Comparison of ENCODE assay signal across 25 cellular contexts in genomic region chr3:70249509-70250160, GRCh38.
DNase-seq lines count a peak whose midpoint lies in the region; ATAC-seq, FAIRE-seq and TF ChIP-seq lines count a peak whose summit lies in the region.
"Had no signal": no experiment of that assay in that cellular context is flagged by ENCODE, and none has a peak within 500 bp of the region (broad histone marks: within the 10 kb centered on the region; RNA-seq: fewer than 3 reads in every experiment).

No MANE protein-coding gene starts in this region.

- H2BK12ac ChIP-seq in trophoblast cell (ENCODE audit: low read length), result no peak overlapping the region

- H4K8ac ChIP-seq in trophoblast cell (ENCODE audit: low read depth, low read length), result no peak overlapping the region

- no peaks in the 10 kb centered on the region for H3K9me3 Mint-ChIP-seq in activated CD4-positive, alpha-beta T cell treated with anti-CD3 and anti-CD28 coated beads, Interleukin-2, amount 10 ng/mL, durations not matched to agents 7 days and 5 days

- H3K9me3 ChIP-seq in mammary epithelial cell (replicated peaks; ENCODE audit: insufficient read depth, low read length), result no peaks in the 10 kb centered on the region
- H3K9me3 ChIP-seq in trophoblast cell (ENCODE audit: insufficient read depth, low read depth, low read length), result no peaks in the 10 kb centered on the region
- H3K9me3 ChIP-seq: body of pancreas, neutrophil, right atrium auricular region, thyroid gland had no signal

- H3K4me1 ChIP-seq in mammary epithelial cell (ENCODE audit: insufficient read depth, low read length) (no peaks in the 10 kb centered on the region), trophoblast cell (ENCODE audit: control insufficient read depth in 1 of 2, insufficient read depth in 2 of 2, low read length in 2 of 2) (no peaks in the 10 kb centered on the region)
- H3K4me1 ChIP-seq: body of pancreas, right atrium auricular region, thyroid gland had no signal

- DNase-seq in AG09309 (ENCODE audit: low read depth), result peak; percentile 21
- peak; percentile 85 for DNase-seq in HT1080 (ENCODE audit: low read depth)
- DNase-seq in bronchial epithelial cell (ENCODE audit: low read depth), result peak; percentile 17
- DNase-seq in kidney tubule cell (ENCODE audit: low spot score), result peak; percentile 40
- DNase-seq in mammary epithelial cell, result no peak
- no peak for DNase-seq in activated CD4-positive, alpha-beta T cell treated with anti-CD3 and anti-CD28 coated beads, Interleukin-2, amount 10 ng/mL, durations not matched to agents 7 days and 5 days
- no peak for DNase-seq in trophoblast cell
- DNase-seq: activated CD8-positive, alpha-beta T cell treated with anti-CD3 and anti-CD28 coated beads, Interleukin-2, amount 10 ng/mL, durations not matched to agents 7 days and 5 days; activated naive CD4-positive, alpha-beta T cell treated with anti-CD3 and anti-CD28 coated beads for 36 hours; activated T-cell treated with anti-CD3 and anti-CD28 coated beads, Interleukin-2, amount 50 U/mL, for 24 hours; AML-193; body of pancreas; DND-41; dorsolateral prefrontal cortex; NCI-H1092; NCI-H2107; NCI-H526 treated with DMSO at 0.1 percent for 48 hours; PC-9; T-helper 9 cell; thyroid gland had no signal

- no peak overlapping the region for H2BK5ac ChIP-seq in trophoblast cell (ENCODE audit: low read depth, low read length, poor library complexity)

- no TSS peak for BruUV-seq in mammary epithelial cell (replicated peaks; lab: Mats Ljungman, UMichigan)

- H3K36me3 Mint-ChIP-seq in activated CD4-positive, alpha-beta T cell treated with anti-CD3 and anti-CD28 coated beads, Interleukin-2, amount 10 ng/mL, durations not matched to agents 7 days and 5 days (ENCODE audit: low read depth), result no peaks in the 10 kb centered on the region

- 87% methylated on average over 6 of the region's 7 CpGs for WGBS in mammary epithelial cell (ENCODE audit: low coverage, missing lambda C conversion rate)
- WGBS in trophoblast cell (ENCODE audit: extremely low coverage, insufficient coverage, insufficient read length), result no CpG with 5 or more reads among the region's 7 CpGs

- TF ChIP-seq CTCF in AG09309 (IDR thresholded peaks at IDR 0.05; ENCODE audit: control insufficient read depth, insufficient read depth, low read depth, low read length, missing control alignments) (no peak), bronchial epithelial cell (IDR thresholded peaks at IDR 0.05; ENCODE audit: insufficient read depth, low read length, severe bottlenecking) (no peak), mammary epithelial cell (conservative IDR thresholded peaks at IDR 0.05 in 1 of 2, IDR thresholded peaks at IDR 0.05 in 1 of 2; ENCODE audit: extremely low read depth in 1 of 2, insufficient read depth in 1 of 2, low read depth in 1 of 2, low read length in 2 of 2) (no peak)

- H3K27me3 ChIP-seq in bronchial epithelial cell (ENCODE audit: control insufficient read depth, insufficient read depth, low read length) (no peaks in the 10 kb centered on the region), mammary epithelial cell (ENCODE audit: insufficient read depth, low read length) (no peaks in the 10 kb centered on the region), trophoblast cell (ENCODE audit: insufficient read depth, low read length) (no peaks in the 10 kb centered on the region)
- H3K27me3 ChIP-seq: body of pancreas, neutrophil, right atrium auricular region, thyroid gland had no signal

- intact Hi-C loops in mammary epithelial cell (cut with micrococcal nuclease), result no loop called here

- CTCF ChIA-PET in mammary epithelial cell (lab: Charles Lee; ENCODE audit: low non-redundant PET), result no interaction called here
- CTCF ChIA-PET in activated CD4-positive, alpha-beta T cell treated with anti-CD3 and anti-CD28 coated beads, Interleukin-2, amount 10 ng/mL, durations not matched to agents 7 days and 5 days (lab: Charles Lee), result interaction anchor here (0.7 kb wide), 1 partner anchor 10 kb away, joined by 7 read pairs; no protein-coding TSS in a partner anchor

- no peak overlapping the region for H3K23ac ChIP-seq in trophoblast cell (ENCODE audit: low read length)

- no peak overlapping the region for H3K4me3 ChIP-seq in AG09309 (ENCODE audit: control insufficient read depth, low read depth, low read length)
- H3K4me3 ChIP-seq in bronchial epithelial cell (ENCODE audit: low read depth, low read length), result no peak overlapping the region
- H3K4me3 ChIP-seq in mammary epithelial cell (replicated peaks in 1 of 3; ENCODE audit: insufficient read depth in 1 of 3, low read depth in 2 of 3, low read length in 3 of 3), result no peak overlapping the region
- H3K4me3 ChIP-seq in trophoblast cell (ENCODE audit: low read depth, low read length), result no peak overlapping the region
- H3K4me3 ChIP-seq: body of pancreas, dorsolateral prefrontal cortex, PC-9, right atrium auricular region, SK-N-MC, thyroid gland had no signal

- H3K9ac ChIP-seq in mammary epithelial cell (ENCODE audit: insufficient read depth, low read length) (no peak overlapping the region), trophoblast cell (ENCODE audit: low read length) (no peak overlapping the region)

- H3K79me2 ChIP-seq in mammary epithelial cell (ENCODE audit: insufficient read depth, low read length) (no peaks in the 10 kb centered on the region), trophoblast cell (ENCODE audit: control insufficient read depth, insufficient read depth, low read length, poor library complexity) (no peaks in the 10 kb centered on the region)

- H4K12ac ChIP-seq in trophoblast cell (ENCODE audit: low read depth, low read length), result no peak overlapping the region

- no peak overlapping the region for H2BK120ac ChIP-seq in trophoblast cell (ENCODE audit: insufficient read depth, low read length, poor library complexity)

- H3K4me1 Mint-ChIP-seq in activated CD4-positive, alpha-beta T cell treated with anti-CD3 and anti-CD28 coated beads, Interleukin-2, amount 10 ng/mL, durations not matched to agents 7 days and 5 days, result no peaks in the 10 kb centered on the region

- no peak for FAIRE-seq in bronchial epithelial cell (lab: Jason Lieb, UNC)
- FAIRE-seq: GM18507 had no signal

- no peak overlapping the region for H3K14ac ChIP-seq in trophoblast cell (ENCODE audit: low read length)

- in situ Hi-C loops in mammary epithelial cell (cut with MboI; ENCODE audit: low sequenced_read_pairs in 2 of 2), result no loop called here

- no peaks in the 10 kb centered on the region for H3K79me1 ChIP-seq in trophoblast cell (ENCODE audit: low read length)

- ATAC-seq in HG03565 (IDR thresholded peaks at IDR 0.05; ENCODE audit: unreplicated experiment), result no peak
- ATAC-seq: activated CD8-positive, alpha-beta T cell treated with anti-CD3 and anti-CD28 coated beads, Interleukin-2, amount 10 ng/mL, durations not matched to agents 7 days and 5 days; body of pancreas had no signal

- H4K91ac ChIP-seq in trophoblast cell (ENCODE audit: low read depth, low read length), result no peak overlapping the region

- no peak overlapping the region for H2AK5ac ChIP-seq in trophoblast cell (ENCODE audit: low read length)

- POLR2A ChIA-PET in activated CD4-positive, alpha-beta T cell treated with anti-CD3 and anti-CD28 coated beads, Interleukin-2, amount 10 ng/mL, durations not matched to agents 7 days and 5 days (lab: Charles Lee), result no interaction called here

- no peak overlapping the region for H3K4ac ChIP-seq in trophoblast cell (ENCODE audit: low read depth, low read length)

- H3K27ac Mint-ChIP-seq in activated CD4-positive, alpha-beta T cell treated with anti-CD3 and anti-CD28 coated beads, Interleukin-2, amount 10 ng/mL, durations not matched to agents 7 days and 5 days, result no peak overlapping the region
- H3K27ac Mint-ChIP-seq: activated CD8-positive, alpha-beta T cell treated with anti-CD3 and anti-CD28 coated beads, Interleukin-2, amount 10 ng/mL, durations not matched to agents 7 days and 5 days; activated naive CD4-positive, alpha-beta T cell treated with anti-CD3 and anti-CD28 coated beads for 36 hours; activated T-cell treated with anti-CD3 and anti-CD28 coated beads, Interleukin-2, amount 50 U/mL, for 24 hours had no signal

- dilution Hi-C loops in mammary epithelial cell (cut with HindIII; ENCODE audit: low sequenced_read_pairs), result no loop called here

- H3K27me3 Mint-ChIP-seq in activated CD4-positive, alpha-beta T cell treated with anti-CD3 and anti-CD28 coated beads, Interleukin-2, amount 10 ng/mL, durations not matched to agents 7 days and 5 days, result peaks cover 2% of the 10 kb centered on the region

- no peak overlapping the region for H3K18ac ChIP-seq in trophoblast cell (ENCODE audit: low read length)

- no peaks in the 10 kb centered on the region for H4K20me1 ChIP-seq in mammary epithelial cell (ENCODE audit: insufficient read depth, low read length)

- H3K4me3 Mint-ChIP-seq in activated CD4-positive, alpha-beta T cell treated with anti-CD3 and anti-CD28 coated beads, Interleukin-2, amount 10 ng/mL, durations not matched to agents 7 days and 5 days, result no peak overlapping the region
- H3K4me3 Mint-ChIP-seq: activated CD8-positive, alpha-beta T cell treated with anti-CD3 and anti-CD28 coated beads, Interleukin-2, amount 10 ng/mL, durations not matched to agents 7 days and 5 days; activated naive CD4-positive, alpha-beta T cell treated with anti-CD3 and anti-CD28 coated beads for 36 hours; activated T-cell treated with anti-CD3 and anti-CD28 coated beads, Interleukin-2, amount 50 U/mL, for 24 hours had no signal

- H3K36me3 ChIP-seq in bronchial epithelial cell (ENCODE audit: control insufficient read depth, insufficient read depth, low read length) (no peaks in the 10 kb centered on the region), mammary epithelial cell (ENCODE audit: insufficient read depth, low read length) (no peaks in the 10 kb centered on the region), trophoblast cell (ENCODE audit: control insufficient read depth in 1 of 2, insufficient read depth in 2 of 2, low read length in 2 of 2) (no peaks in the 10 kb centered on the region)
- H3K36me3 ChIP-seq: neutrophil, right atrium auricular region, thyroid gland had no signal

- H3K27ac ChIP-seq in mammary epithelial cell (ENCODE audit: insufficient read depth, low read depth, low read length) (no peak overlapping the region), trophoblast cell (ENCODE audit: low read depth, low read length) (no peak overlapping the region)
- H3K27ac ChIP-seq: body of pancreas, dorsolateral prefrontal cortex, neutrophil, PC-9, SK-N-MC, thyroid gland had no signal

- no peak overlapping the region for H2AFZ ChIP-seq in mammary epithelial cell (ENCODE audit: low read depth, low read length)
- no peak overlapping the region for H2AFZ ChIP-seq in trophoblast cell (ENCODE audit: insufficient read depth, low read length, poor library complexity)
- H2AFZ ChIP-seq: PC-9 had no signal

- H3K4me2 ChIP-seq in mammary epithelial cell (ENCODE audit: insufficient read depth, low read depth, low read length), result no peak overlapping the region
- H3K4me2 ChIP-seq in trophoblast cell (ENCODE audit: low read length), result no peak overlapping the region
- H3K4me2 ChIP-seq: PC-9 had no signal

Comparison
In these comparisons a context has a peak if more than half of its experiments do, and no peak if none do; other contexts are left out.
1. DNase-seq: peak in AG09309 (single experiment), HT1080 (single experiment), bronchial epithelial cell (single experiment) and kidney tubule cell (single experiment); none in mammary epithelial cell (single experiment), activated CD4-positive, alpha-beta T cell treated with anti-CD3 and anti-CD28 coated beads, Interleukin-2, amount 10 ng/mL, durations not matched to agents 7 days and 5 days (single experiment) and trophoblast cell (0 of 2).